ENCODE assay signal across 2 cellular contexts in genomic region chr2:145138626-145139025, GRCh38.
TF ChIP-seq lines count a peak whose summit lies in the region.

No MANE protein-coding gene starts in this region.

TF ChIP-seq in SK-N-SH treated with all-trans-retinoic acid at 6 μM for 48 hours, 23 proteins besides CTCF, POLR2A, EP300 and RAD21:
- no peak for TF ChIP-seq PATZ1 (CRISPR knock-in tag; IDR thresholded peaks at IDR 0.05; ENCODE audit: borderline replicate concordance)
- TF ChIP-seq ZNF70 (CRISPR knock-in tag; IDR thresholded peaks at IDR 0.05) = no peak
- no peak for TF ChIP-seq ZFP3 (CRISPR knock-in tag; IDR thresholded peaks at IDR 0.05)
- TF ChIP-seq ISL1 (CRISPR knock-in tag; IDR thresholded peaks at IDR 0.05) = peak; percentile 71

TF ChIP-seq in SK-N-SH, 30 proteins besides CTCF, POLR2A, EP300 and RAD21 (continued from another document):
- TF ChIP-seq NRF1 (IDR thresholded peaks at IDR 0.05; ENCODE audit: low read depth, low read length) (no peak), REST (IDR thresholded peaks at IDR 0.05; ENCODE audit: low read depth, low read length) (no peak), RCOR1 (IDR thresholded peaks at IDR 0.05; ENCODE audit: low read length) (no peak), GABPA (IDR thresholded peaks at IDR 0.05; ENCODE audit: low read depth) (no peak), FOXM1 (IDR thresholded peaks at IDR 0.05; ENCODE audit: low read depth) (no peak), CHD2 (IDR thresholded peaks at IDR 0.05; ENCODE audit: low read length, partially characterized antibody) (no peak)
